Comparison of ENCODE assay signal across 25 cellular contexts in the genomic region with DNA sequence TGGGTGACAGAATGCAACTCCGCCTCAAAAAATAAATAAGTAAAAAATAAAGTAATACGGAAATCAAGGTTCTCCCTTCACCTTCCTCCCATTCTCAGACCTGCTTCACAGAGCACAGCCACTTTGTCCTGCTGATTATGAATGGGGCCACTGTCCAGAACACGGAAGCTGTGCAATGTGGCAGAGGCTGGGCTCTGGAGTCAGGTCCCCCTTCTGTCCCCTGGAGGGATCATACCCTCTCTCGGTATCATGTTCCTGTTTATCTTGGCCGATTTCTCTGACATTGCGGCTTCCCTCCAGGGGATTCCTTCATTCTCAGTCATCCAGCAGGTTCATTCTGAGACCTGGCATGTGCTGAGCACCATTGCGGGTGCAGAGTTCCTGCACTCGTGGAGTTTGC. TPM values are rescaled to one million over a fixed set of nuclear protein-coding genes. Genes with fewer than 3 reads are reported as not detected.
DNase-seq lines count a peak whose midpoint lies in the region; ATAC-seq and TF ChIP-seq lines count a peak whose summit lies in the region.
"Had no signal": no experiment of that assay in that cellular context is flagged by ENCODE, and none has a peak within 500 bp of the region (broad histone marks: within the 10 kb centered on the region; RNA-seq: fewer than 3 reads in every experiment).

No MANE protein-coding gene starts in this region.

- CTCF ChIA-PET in Calu3 (lab: Charles Lee), result no interaction called here

- H3K36me3 Mint-ChIP-seq in Calu3 (ENCODE audit: insufficient read depth, unreplicated experiment), result peaks cover 6% of the 10 kb centered on the region

- no peak overlapping the region for H3K27ac Mint-ChIP-seq in Calu3 (ENCODE audit: unreplicated experiment)
- H3K27ac Mint-ChIP-seq: activated CD8-positive, alpha-beta T cell treated with anti-CD3 and anti-CD28 coated beads, Interleukin-2, amount 10 ng/mL, durations not matched to agents 7 days and 5 days had no signal

- H4K20me1 ChIP-seq in SU-DHL-6 (ENCODE audit: low read depth, low read length), result no peaks in the 10 kb centered on the region

- no peaks in the 10 kb centered on the region for H3K4me1 ChIP-seq in ovary (ENCODE audit: insufficient read depth)

- H3K36me3 ChIP-seq in SU-DHL-6 (ENCODE audit: low read length) (no peaks in the 10 kb centered on the region), ovary (no peaks in the 10 kb centered on the region)
- H3K36me3 ChIP-seq: neutrophil had no signal

- no peaks in the 10 kb centered on the region for H3K27me3 Mint-ChIP-seq in Calu3 (ENCODE audit: unreplicated experiment)

- H3K4me2 ChIP-seq in SU-DHL-6 (ENCODE audit: low read depth, low read length, poor library complexity, severe bottlenecking), result peak overlapping the region; percentile 65

- WGBS in ovary, 3 donors, result 86 to 91% (median 90%) methylated on average over 8 of the region's 8 CpGs

- no peaks in the 10 kb centered on the region for H3K79me2 ChIP-seq in SU-DHL-6 (ENCODE audit: insufficient read depth, low read length)

- TF ChIP-seq CTCF in Calu3 (IDR thresholded peaks at IDR 0.05; ENCODE audit: unreplicated experiment) (no peak), SU-DHL-6 (IDR thresholded peaks at IDR 0.05; ENCODE audit: insufficient read depth, low read length, poor library complexity, severe bottlenecking) (no peak), ovary (IDR thresholded peaks at IDR 0.05) (no peak)

- intact Hi-C loops in Calu3 (cut with micrococcal nuclease; ENCODE audit: unreplicated experiment), result loop anchor here (5.0 to 10.0 kb wide), 3 partner anchors 70 to 152 kb away; no protein-coding TSS in a partner anchor
- intact Hi-C loops in ovary (cut with DNase I), result loop anchor here in 3 of 4 donors (5.0 to 10.0 kb wide), 5 partner anchors 72 to 315 kb away; a partner anchor contains a TSS

- TF ChIP-seq POLR2A in ovary (IDR thresholded peaks at IDR 0.05), result no peak

- no peak for TF ChIP-seq EP300 in ovary (IDR thresholded peaks at IDR 0.05)

- BruUV-seq in Calu3 (replicated peaks; lab: Mats Ljungman, UMichigan), result no TSS peak

- H3K9me3 Mint-ChIP-seq in Calu3 (ENCODE audit: low read depth, unreplicated experiment), result no peaks in the 10 kb centered on the region
- H3K9me3 Mint-ChIP-seq: activated T-cell treated with anti-CD3 and anti-CD28 coated beads, Interleukin-2, amount 50 U/mL, for 4 hours; CD8-positive, alpha-beta memory T cell had no signal

- peak; percentile 41 for DNase-seq in Calu3
- peak; percentile 23 for DNase-seq in ELR (ENCODE audit: low read depth)
- peak; percentile 34 for DNase-seq in iris pigment epithelial cell (ENCODE audit: low read depth)
- no peak for DNase-seq in ovary
- DNase-seq in stimulated activated CD4-positive, alpha-beta T cell treated with anti-CD3 and anti-CD28 coated beads, Interleukin-4, amount 100 ng/mL, for 4 hours, result no peak
- DNase-seq: activated CD4-positive, alpha-beta T cell treated with anti-CD3 and anti-CD28 coated beads for 1 hour; activated CD8-positive, alpha-beta T cell treated with anti-CD3 and anti-CD28 coated beads, Interleukin-2, amount 10 ng/mL, durations not matched to agents 7 days and 5 days; activated naive CD4-positive, alpha-beta T cell treated with anti-CD3 and anti-CD28 coated beads, Interleukin-2, amount 50 U/mL, for 16 hours; activated T-cell treated with anti-CD3 and anti-CD28 coated beads, Interleukin-2, amount 50 U/mL, for 4 hours; CD8-positive, alpha-beta memory T cell; central memory CD4-positive, alpha-beta T cell; foreskin fibroblast; HCEC 1CT; hippocampal formation; KG1; MV-4-11; NCI-H1694 treated with DMSO at 0.1 percent for 48 hours; stimulated activated CD4-positive, alpha-beta T cell treated with anti-CD3 and anti-CD28 coated beads, Interleukin-2, amount 100 ng/mL, for 48 hours; stimulated activated naive CD4-positive, alpha-beta T cell treated with Interleukin-2 at 50 U/mL for 16 hours; tibial artery had no signal

- no peak overlapping the region for H3K4me3 Mint-ChIP-seq in Calu3 (ENCODE audit: low read depth, unreplicated experiment)
- H3K4me3 Mint-ChIP-seq: activated CD8-positive, alpha-beta T cell treated with anti-CD3 and anti-CD28 coated beads, Interleukin-2, amount 10 ng/mL, durations not matched to agents 7 days and 5 days; activated T-cell treated with anti-CD3 and anti-CD28 coated beads, Interleukin-2, amount 50 U/mL, for 4 hours; CD8-positive, alpha-beta memory T cell had no signal

- no peak overlapping the region for H2AFZ ChIP-seq in SU-DHL-6 (ENCODE audit: low read depth, low read length, severe bottlenecking)

- ATAC-seq in GM19328 (IDR thresholded peaks at IDR 0.05; ENCODE audit: unreplicated experiment) (no peak), GM19324 (IDR thresholded peaks at IDR 0.05; ENCODE audit: low FRiP score, unreplicated experiment) (no peak)
- ATAC-seq: activated CD8-positive, alpha-beta T cell treated with anti-CD3 and anti-CD28 coated beads, Interleukin-2, amount 10 ng/mL, durations not matched to agents 7 days and 5 days; activated T-cell treated with anti-CD3 and anti-CD28 coated beads, Interleukin-2, amount 50 U/mL, for 4 hours; Right ventricle myocardium inferior had no signal

- H3K27ac ChIP-seq in SU-DHL-6 (ENCODE audit: low read depth, low read length) (peak overlapping the region; percentile 95), ovary (no peak overlapping the region)
- H3K27ac ChIP-seq: neutrophil, tibial artery had no signal

- H3K4me3 ChIP-seq in SU-DHL-6 (ENCODE audit: insufficient read depth, low read length, poor library complexity, severe bottlenecking), result no peak overlapping the region
- no peak overlapping the region for H3K4me3 ChIP-seq in ovary
- H3K4me3 ChIP-seq: tibial artery had no signal

- H3F3A ChIP-seq in SU-DHL-6 (ENCODE audit: insufficient read depth), result peaks cover 46% of the 10 kb centered on the region

- H3K27me3 ChIP-seq in SU-DHL-6 (ENCODE audit: low read length) (no peaks in the 10 kb centered on the region), ovary (no peaks in the 10 kb centered on the region)
- H3K27me3 ChIP-seq: tibial artery had no signal

- H3K9me3 ChIP-seq in SU-DHL-6 (ENCODE audit: insufficient read depth, low read length), result no peaks in the 10 kb centered on the region
- no peaks in the 10 kb centered on the region for H3K9me3 ChIP-seq in ovary
- H3K9me3 ChIP-seq: neutrophil, tibial artery had no signal

- no peaks in the 10 kb centered on the region for H3K9me2 ChIP-seq in SU-DHL-6 (replicated peaks; ENCODE audit: insufficient read depth, low read length)

- H3K4me1 Mint-ChIP-seq in Calu3 (ENCODE audit: low read depth, unreplicated experiment), result peaks cover 21% of the 10 kb centered on the region

- H3K9ac ChIP-seq in SU-DHL-6 (ENCODE audit: low read length), result peak overlapping the region; percentile 53; the same call in 1 of the 2 replicates

RNA-seq across cellular contexts. Expression of a gene that starts 11.3 kb away (rescaled TPM):
- 108 and 120 TPM in 2 replicates for total RNA-seq in Calu3 (2022)
- 100 to 1,000 TPM in 4 of 7 donors, 10 to 100 TPM in 3; 63.1 to 136 (median 111) TPM for total RNA-seq in ovary
- 10 to 100 TPM; 52.8 to 95.3 TPM for polyA plus RNA-seq in ovary

Comparison
In these comparisons a context has a peak if more than half of its experiments do, and no peak if none do; other contexts are left out.
1. DNase-seq: peak in Calu3 (single experiment), ELR (single experiment) and iris pigment epithelial cell (single experiment); none in ovary (0 of 5) and stimulated activated CD4-positive, alpha-beta T cell treated with anti-CD3 and anti-CD28 coated beads, Interleukin-4, amount 100 ng/mL, for 4 hours (0 of 2).